In the genomic region with DNA sequence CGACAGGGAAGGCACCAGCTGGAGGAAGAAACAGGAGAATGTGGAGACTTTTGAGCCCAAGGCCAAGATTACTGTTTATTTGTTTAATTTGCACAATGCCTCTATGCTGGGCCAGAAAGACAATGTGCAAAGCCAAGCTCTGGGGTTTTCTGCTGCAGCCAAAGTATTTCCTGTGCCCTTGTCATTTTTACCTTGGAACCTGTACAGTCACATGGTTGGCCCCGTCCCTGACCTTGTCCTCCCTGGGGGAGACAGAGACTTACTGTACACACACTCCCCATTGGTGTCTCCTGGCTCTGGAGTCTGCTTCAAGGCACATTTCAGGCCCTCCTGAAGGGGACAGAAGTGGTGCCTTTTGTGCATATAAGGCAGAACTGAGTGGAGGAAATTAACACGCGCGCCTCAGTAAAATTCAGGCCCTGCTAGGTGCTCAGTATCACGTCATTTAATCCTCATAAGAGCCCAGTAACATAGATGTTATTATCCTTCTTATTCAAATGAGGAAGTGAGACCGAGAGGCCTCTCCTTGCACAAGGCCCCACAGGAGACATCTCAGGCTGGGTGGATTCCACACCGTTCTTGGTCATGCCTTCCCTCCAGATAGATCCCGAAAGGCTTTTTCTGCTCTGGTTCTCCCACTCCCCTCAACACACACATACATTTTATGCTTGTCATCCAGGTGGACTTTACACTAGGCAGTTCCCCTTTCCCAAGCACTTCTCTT, we compare ENCODE assay signal across 1 cellular context.
TF ChIP-seq lines count a peak whose summit lies in the region.

No MANE protein-coding gene starts in this region.

TF ChIP-seq in WTC11, 78 proteins besides CTCF, POLR2A, EP300 and RAD21 (continued from another document):
- TF ChIP-seq, protein P1, sequence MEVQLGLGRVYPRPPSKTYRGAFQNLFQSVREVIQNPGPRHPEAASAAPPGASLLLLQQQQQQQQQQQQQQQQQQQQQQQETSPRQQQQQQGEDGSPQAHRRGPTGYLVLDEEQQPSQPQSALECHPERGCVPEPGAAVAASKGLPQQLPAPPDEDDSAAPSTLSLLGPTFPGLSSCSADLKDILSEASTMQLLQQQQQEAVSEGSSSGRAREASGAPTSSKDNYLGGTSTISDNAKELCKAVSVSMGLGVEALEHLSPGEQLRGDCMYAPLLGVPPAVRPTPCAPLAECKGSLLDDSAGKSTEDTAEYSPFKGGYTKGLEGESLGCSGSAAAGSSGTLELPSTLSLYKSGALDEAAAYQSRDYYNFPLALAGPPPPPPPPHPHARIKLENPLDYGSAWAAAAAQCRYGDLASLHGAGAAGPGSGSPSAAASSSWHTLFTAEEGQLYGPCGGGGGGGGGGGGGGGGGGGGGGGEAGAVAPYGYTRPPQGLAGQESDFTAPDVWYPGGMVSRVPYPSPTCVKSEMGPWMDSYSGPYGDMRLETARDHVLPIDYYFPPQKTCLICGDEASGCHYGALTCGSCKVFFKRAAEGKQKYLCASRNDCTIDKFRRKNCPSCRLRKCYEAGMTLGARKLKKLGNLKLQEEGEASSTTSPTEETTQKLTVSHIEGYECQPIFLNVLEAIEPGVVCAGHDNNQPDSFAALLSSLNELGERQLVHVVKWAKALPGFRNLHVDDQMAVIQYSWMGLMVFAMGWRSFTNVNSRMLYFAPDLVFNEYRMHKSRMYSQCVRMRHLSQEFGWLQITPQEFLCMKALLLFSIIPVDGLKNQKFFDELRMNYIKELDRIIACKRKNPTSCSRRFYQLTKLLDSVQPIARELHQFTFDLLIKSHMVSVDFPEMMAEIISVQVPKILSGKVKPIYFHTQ (CRISPR knock-in tag; IDR thresholded peaks at IDR 0.05): no peak
- TF ChIP-seq ZNF121 (CRISPR knock-in tag; IDR thresholded peaks at IDR 0.05): no peak
- no peak for TF ChIP-seq TCF7 (CRISPR knock-in tag; IDR thresholded peaks at IDR 0.05; ENCODE audit: low read depth)
- no peak for TF ChIP-seq ATF3 (CRISPR knock-in tag; conservative IDR thresholded peaks at IDR 0.05)
- TF ChIP-seq ZNF671 (CRISPR knock-in tag; IDR thresholded peaks at IDR 0.05): no peak
- TF ChIP-seq, protein P2, sequence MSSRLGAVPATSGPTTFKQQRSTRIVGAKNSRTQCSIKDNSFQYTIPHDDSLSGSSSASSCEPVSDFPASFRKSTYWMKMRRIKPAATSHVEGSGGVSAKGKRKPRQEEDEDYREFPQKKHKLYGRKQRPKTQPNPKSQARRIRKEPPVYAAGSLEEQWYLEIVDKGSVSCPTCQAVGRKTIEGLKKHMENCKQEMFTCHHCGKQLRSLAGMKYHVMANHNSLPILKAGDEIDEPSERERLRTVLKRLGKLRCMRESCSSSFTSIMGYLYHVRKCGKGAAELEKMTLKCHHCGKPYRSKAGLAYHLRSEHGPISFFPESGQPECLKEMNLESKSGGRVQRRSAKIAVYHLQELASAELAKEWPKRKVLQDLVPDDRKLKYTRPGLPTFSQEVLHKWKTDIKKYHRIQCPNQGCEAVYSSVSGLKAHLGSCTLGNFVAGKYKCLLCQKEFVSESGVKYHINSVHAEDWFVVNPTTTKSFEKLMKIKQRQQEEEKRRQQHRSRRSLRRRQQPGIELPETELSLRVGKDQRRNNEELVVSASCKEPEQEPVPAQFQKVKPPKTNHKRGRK (CRISPR knock-in tag; IDR thresholded peaks at IDR 0.05; ENCODE audit: borderline replicate concordance): no peak
TF ChIP-seq in WTC11: peak in this region for 0.
